ENCODE assay signal across 24 cellular contexts in the genomic region with DNA sequence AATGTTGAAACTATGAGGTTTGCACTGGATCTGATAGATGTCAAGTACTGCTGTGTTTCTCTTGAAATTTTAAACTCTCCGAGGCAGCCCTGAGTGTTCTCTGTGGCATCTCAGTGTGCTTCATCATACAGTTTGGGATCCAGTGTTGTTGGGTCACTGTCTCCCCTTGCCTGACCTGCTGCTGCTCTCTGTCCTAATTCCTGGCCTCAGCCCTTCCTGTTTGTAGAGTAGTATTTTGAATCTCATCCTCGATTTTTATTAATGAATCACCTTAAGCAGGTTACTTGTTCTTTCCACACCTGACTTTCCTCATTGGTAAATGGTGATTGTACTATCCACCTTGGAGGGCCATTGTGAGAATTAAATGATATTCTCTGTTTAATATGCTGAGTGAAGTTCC.
"Had no signal": no experiment of that assay in that cellular context is flagged by ENCODE, and none has a peak within 500 bp of the region (broad histone marks: within the 10 kb centered on the region; RNA-seq: fewer than 3 reads in every experiment).

No MANE protein-coding gene starts in this region.

- H3K9me3 ChIP-seq: colonic mucosa, esophagus muscularis mucosa, esophagus squamous epithelium, gastrocnemius medialis, gastroesophageal sphincter, heart left ventricle, heart right ventricle had no signal

- H3K27me3 ChIP-seq: colonic mucosa had no signal

- ATAC-seq: effector memory CD8-positive, alpha-beta T cell; foreskin keratinocyte; gastrocnemius medialis; gastroesophageal sphincter; heart left ventricle; heart right ventricle had no signal

- H3K27ac ChIP-seq: colonic mucosa, coronary artery, dorsolateral prefrontal cortex, epithelial cell of prostate, esophagus muscularis mucosa, esophagus squamous epithelium, foreskin keratinocyte, gastrocnemius medialis, gastroesophageal sphincter, heart left ventricle, heart right ventricle, hepatocyte had no signal

- DNase-seq: colonic mucosa; cortex of kidney; dermis blood vessel endothelial cell; dorsolateral prefrontal cortex; effector CD4-positive, alpha-beta T cell; effector CD8-positive, alpha-beta T cell; effector memory CD4-positive, alpha-beta T cell; effector memory CD8-positive, alpha-beta T cell; endodermal cell; erythroblast; esophagus squamous epithelium; foreskin fibroblast; foreskin keratinocyte; foreskin melanocyte; gastrocnemius medialis; glutamatergic neuron; head of caudate nucleus; heart left ventricle; heart right ventricle had no signal

- H3K4me2 ChIP-seq: hepatocyte had no signal

- H3K36me3 ChIP-seq: colonic mucosa, esophagus muscularis mucosa, esophagus squamous epithelium, gastrocnemius medialis, gastroesophageal sphincter, heart left ventricle, heart right ventricle had no signal

- H3K79me2 ChIP-seq: hepatocyte had no signal

- H3K4me3 ChIP-seq: colonic mucosa, coronary artery, dorsolateral prefrontal cortex, esophagus muscularis mucosa, esophagus squamous epithelium, gastrocnemius medialis, gastroesophageal sphincter, heart left ventricle, heart right ventricle, hepatocyte had no signal

- H3K4me1 ChIP-seq: colonic mucosa, esophagus muscularis mucosa, esophagus squamous epithelium, foreskin keratinocyte, gastrocnemius medialis, gastroesophageal sphincter, heart left ventricle, heart right ventricle had no signal

- H2AFZ ChIP-seq: hepatocyte had no signal
